In the genomic region with DNA sequence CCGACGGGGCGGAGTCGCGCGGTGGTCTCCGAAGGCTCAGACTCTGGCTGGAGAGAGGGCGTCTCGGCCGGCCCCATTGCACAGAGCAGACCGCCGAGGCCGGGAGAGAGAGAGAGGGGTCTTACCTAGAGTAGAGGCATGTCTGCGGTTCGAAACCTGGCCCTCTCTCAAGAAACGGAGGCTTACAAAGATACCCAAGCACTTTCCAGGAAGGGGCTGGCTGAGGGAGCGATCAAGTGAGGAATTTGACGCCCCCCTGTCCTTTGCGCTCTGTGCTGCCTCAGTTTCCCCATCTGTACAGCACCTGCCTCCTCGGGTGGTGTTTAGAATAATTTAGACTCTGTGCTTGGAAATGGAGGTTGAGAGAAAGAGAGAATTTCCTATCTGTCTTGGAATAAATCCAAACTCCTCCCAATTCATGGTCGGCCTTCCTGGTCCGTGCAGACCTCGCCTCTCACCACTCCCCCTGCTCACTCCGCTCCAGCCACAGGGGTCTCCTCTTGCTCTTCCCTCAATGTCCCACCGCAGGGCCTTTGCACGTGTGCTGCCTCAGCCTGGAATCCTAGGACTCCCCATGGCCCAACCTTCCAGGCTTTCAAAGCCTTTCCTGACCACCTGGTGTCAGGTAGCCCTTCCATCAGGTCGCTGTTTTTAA, we compare ENCODE assay signal across 8 cellular contexts. TPM values are rescaled to one million over a fixed set of nuclear protein-coding genes. Genes with fewer than 3 reads are reported as not detected.
DNase-seq lines count a peak whose midpoint lies in the region; ATAC-seq and TF ChIP-seq lines count a peak whose summit lies in the region.

No MANE protein-coding gene starts in this region.

- H4K20me1 ChIP-seq in neural progenitor cell (ENCODE audit: low read depth), result no peaks in the 10 kb centered on the region

- H3K4me1 Mint-ChIP-seq in neural progenitor cell, result peaks cover 42% of the 10 kb centered on the region

- ATAC-seq in foreskin keratinocyte (no peak), GM18867 (IDR thresholded peaks at IDR 0.05; ENCODE audit: unreplicated experiment) (no peak)

- peak overlapping the region; percentile 56 for H3K4me2 ChIP-seq in neural progenitor cell

- no peaks in the 10 kb centered on the region for H3K79me2 ChIP-seq in neural progenitor cell (ENCODE audit: low read depth)

- no peaks in the 10 kb centered on the region for H3K27me3 ChIP-seq in Peyer's patch
- H3K27me3 ChIP-seq in endocrine pancreas (ENCODE audit: control insufficient read depth, insufficient read depth, low read length), result no peaks in the 10 kb centered on the region
- no peaks in the 10 kb centered on the region for H3K27me3 ChIP-seq in neural progenitor cell
- no peaks in the 10 kb centered on the region for H3K27me3 ChIP-seq in foreskin keratinocyte

- peak; percentile 32 to 54 for TF ChIP-seq POLR2A in Peyer's patch (IDR thresholded peaks at IDR 0.05)

- H3K4me1 ChIP-seq in Peyer's patch (peaks cover 0 to 18% (median 2%) of the 10 kb centered on the region in 4 donors), endocrine pancreas (ENCODE audit: control insufficient read depth, insufficient read depth, low read length) (no peaks in the 10 kb centered on the region), neural progenitor cell (peaks cover 23% of the 10 kb centered on the region), foreskin keratinocyte (peaks cover 9% of the 10 kb centered on the region)

- H3K4me3 Mint-ChIP-seq in neural progenitor cell, result peak overlapping the region; percentile 87

- H3K9me3 Mint-ChIP-seq in neural progenitor cell, result no peaks in the 10 kb centered on the region

- peak overlapping the region; percentile 52 to 90 (median 82) for H3K4me3 ChIP-seq in Peyer's patch
- H3K4me3 ChIP-seq in endocrine pancreas (ENCODE audit: control insufficient read depth, insufficient read depth, low read length), result peak overlapping the region; percentile 57
- H3K4me3 ChIP-seq in neural progenitor cell, result peak overlapping the region; percentile 27

- H2AFZ ChIP-seq in neural progenitor cell (replicated peaks), result no peak overlapping the region

- peak; percentile 30 for DNase-seq in NCI-H82 (lab: John Stamatoyannopoulos, UW)
- no peak for DNase-seq in NCI-H82 treated with DMSO at 0.1 percent for 48 hours (lab: John Stamatoyannopoulos, UW; ENCODE audit: unreplicated experiment)
- no peak for DNase-seq in Peyer's patch
- DNase-seq in neural progenitor cell (ENCODE audit: low spot score), result no peak
- DNase-seq in foreskin keratinocyte, result no peak
- no peak for DNase-seq in 8988T

- H3K9me3 ChIP-seq in Peyer's patch (no peaks in the 10 kb centered on the region), endocrine pancreas (ENCODE audit: control insufficient read depth, low read length) (no peaks in the 10 kb centered on the region), neural progenitor cell (ENCODE audit: low read depth) (no peaks in the 10 kb centered on the region)

- no peak overlapping the region for H3K27ac Mint-ChIP-seq in neural progenitor cell

- H3K9ac ChIP-seq in endocrine pancreas (ENCODE audit: control insufficient read depth, insufficient read depth, low read length) (peak overlapping the region; percentile 58), neural progenitor cell (no peak overlapping the region)

- H3K27ac ChIP-seq in Peyer's patch (peak overlapping the region; percentile 70 to 85 (median 83)), neural progenitor cell (no peak overlapping the region), foreskin keratinocyte (no peak overlapping the region)

- no peaks in the 10 kb centered on the region for H3K36me3 Mint-ChIP-seq in neural progenitor cell

- peaks cover 4% of the 10 kb centered on the region for H3K27me3 Mint-ChIP-seq in neural progenitor cell (ENCODE audit: insufficient read depth, low read depth)

- H3F3A ChIP-seq in neural progenitor cell (ENCODE audit: low read depth), result peaks cover 35% of the 10 kb centered on the region

- H3K36me3 ChIP-seq in Peyer's patch (no peaks in the 10 kb centered on the region), endocrine pancreas (ENCODE audit: control insufficient read depth, insufficient read depth, low read length) (no peaks in the 10 kb centered on the region), neural progenitor cell (no peaks in the 10 kb centered on the region)

- no peak for TF ChIP-seq CTCF in Peyer's patch (IDR thresholded peaks at IDR 0.05)
- TF ChIP-seq CTCF in neural progenitor cell (IDR thresholded peaks at IDR 0.05), result no peak
- no peak for TF ChIP-seq CTCF in foreskin keratinocyte (conservative IDR thresholded peaks at IDR 0.05)

RNA-seq across cellular contexts. Expression of gene ISOC2, which starts 0.7 kb away (rescaled TPM):
- total RNA-seq in Peyer's patch (100 to 1,000 TPM in 1 of 4 donors, 10 to 100 TPM in 3; 28.1 to 102 (median 60.0) TPM), neural progenitor cell (ENCODE audit: low replicate concordance) (14.8 and 34.4 TPM in 2 replicates), foreskin keratinocyte (58.2 and 59.0 TPM in 2 replicates)
- polyA plus RNA-seq in foreskin keratinocyte, result 76.4 and 81.3 TPM in 2 replicates

RNA-seq across cellular contexts. Expression of gene C19orf85, which starts 2.5 kb away (rescaled TPM):
- not detected for total RNA-seq in Peyer's patch
- not detected in 2 replicates for total RNA-seq in neural progenitor cell (ENCODE audit: low replicate concordance)
- total RNA-seq in foreskin keratinocyte, result not detected in 2 replicates
- polyA plus RNA-seq in foreskin keratinocyte, result not detected in 2 replicates

RNA-seq across cellular contexts. Expression of gene ZNF628, which starts 14.3 kb away (rescaled TPM):
- total RNA-seq in Peyer's patch, result 10 to 100 TPM; 10.1 to 47.0 (median 15.5) TPM
- 5.0 TPM in 1 of 2 replicates, not detected in the other for total RNA-seq in neural progenitor cell (ENCODE audit: low replicate concordance)
- total RNA-seq in foreskin keratinocyte, result 3.9 and 4.4 TPM in 2 replicates
- polyA plus RNA-seq in foreskin keratinocyte, result 3.5 and 4.8 TPM in 2 replicates

RNA-seq across cellular contexts. Expression of gene SHISA7, which starts 19.0 kb away (rescaled TPM):
- total RNA-seq in Peyer's patch (not detected), neural progenitor cell (ENCODE audit: low replicate concordance) (0.09 and 0.21 TPM in 2 replicates), foreskin keratinocyte (not detected in 2 replicates)
- polyA plus RNA-seq in foreskin keratinocyte, result not detected in 2 replicates

RNA-seq across cellular contexts. Expression of gene NAT14, which starts 22.9 kb away (rescaled TPM):
- total RNA-seq in Peyer's patch, result 1 to 10 TPM; 1.4 to 7.4 (median 3.0) TPM
- total RNA-seq in neural progenitor cell (ENCODE audit: low replicate concordance), result 16.2 and 49.2 TPM in 2 replicates
- 20.7 and 22.4 TPM in 2 replicates for total RNA-seq in foreskin keratinocyte
- 31.1 and 33.2 TPM in 2 replicates for polyA plus RNA-seq in foreskin keratinocyte

Comparison
In these comparisons a context has a peak if more than half of its experiments do, and no peak if none do; other contexts are left out.
1. H3K27ac ChIP-seq: peak in Peyer's patch (4 of 4); none in neural progenitor cell (single experiment) and foreskin keratinocyte (single experiment).
2. H3K4me3 ChIP-seq: peak in every context shown above with its lines; median percentile 82 in Peyer's patch; 57 in endocrine pancreas; 27 in neural progenitor cell.